In the genomic region with DNA sequence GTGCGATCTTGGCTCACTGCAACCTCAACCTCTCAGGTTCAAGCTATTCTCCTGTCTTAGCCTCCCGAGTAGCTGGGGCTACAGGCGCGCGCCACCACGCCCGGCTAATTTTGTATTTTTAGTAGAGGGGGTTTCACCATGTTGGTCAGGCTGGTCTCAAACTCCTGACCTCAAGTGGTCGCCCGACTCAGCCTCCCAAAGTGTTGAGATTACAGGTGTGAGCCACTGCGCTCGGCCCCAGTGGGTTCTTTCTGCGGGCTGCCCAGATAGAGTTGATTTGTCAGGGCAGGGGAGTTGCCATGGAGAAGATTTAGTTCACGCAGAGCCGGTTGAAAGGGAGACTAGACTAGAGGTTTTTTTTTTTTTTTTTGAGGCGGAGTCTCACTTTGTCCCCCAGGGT, we compare ENCODE assay signal across 11 cellular contexts. TPM values are rescaled to one million over a fixed set of nuclear protein-coding genes. Genes with fewer than 3 reads are reported as not detected.
DNase-seq lines count a peak whose midpoint lies in the region; ATAC-seq, FAIRE-seq and TF ChIP-seq lines count a peak whose summit lies in the region.
"Had no signal": no experiment of that assay in that cellular context is flagged by ENCODE, and none has a peak within 500 bp of the region (broad histone marks: within the 10 kb centered on the region; RNA-seq: fewer than 3 reads in every experiment).

No MANE protein-coding gene starts in this region.

- H3K4me1 Mint-ChIP-seq in H9, result peaks cover 41 to 50% of the 10 kb centered on the region in 2 experiments
- peaks cover 29% of the 10 kb centered on the region for H3K4me1 Mint-ChIP-seq in activated CD4-positive, alpha-beta memory T cell treated with anti-CD3 and anti-CD28 coated beads, Interleukin-2, amount 10 ng/mL, durations not matched to agents 7 days and 5 days

- no peak overlapping the region for H3K18ac ChIP-seq in H9 (ENCODE audit: insufficient read length, low read depth, low read length)

- in situ Hi-C loops in HepG2 (cut with HindIII; ENCODE audit: extremely low pct_ligation_motif_present, low pct_unique_long_range_greater_than_20kb), result loop anchor here (5.0 kb wide), 1 partner anchor 36 kb away; a partner anchor contains a TSS

- no peak overlapping the region for H3K14ac ChIP-seq in H9 (ENCODE audit: insufficient read depth, low read length)

- no peak overlapping the region for H2BK120ac ChIP-seq in H9 (ENCODE audit: low read depth, low read length, poor library complexity, severe bottlenecking)

- no peak overlapping the region for H3K27ac ChIP-seq in BLaER1 treated with 17β-estradiol and CSF1 and Interleukin-3, amounts not matched to agents 10 nM and 100 nM
- no peak overlapping the region for H3K27ac ChIP-seq in H9 (ENCODE audit: insufficient read length, low read depth, low read length)
- H3K27ac ChIP-seq in HepG2 (ENCODE audit: extremely low read length, insufficient read depth, low read length), result no peak overlapping the region
- H3K27ac ChIP-seq in esophagus muscularis mucosa (replicated peaks in 1 of 4), result no peak overlapping the region

- H3K27me3 ChIP-seq in BLaER1 treated with 17β-estradiol and CSF1 and Interleukin-3, amounts not matched to agents 10 nM and 100 nM, result no peaks in the 10 kb centered on the region
- H3K27me3 ChIP-seq in H9 (ENCODE audit: insufficient read depth, low read length), result peaks cover 4% of the 10 kb centered on the region; the same call in 1 of the 2 replicates
- H3K27me3 ChIP-seq in HepG2 (ENCODE audit: control insufficient read depth in 1 of 2, insufficient read depth in 2 of 2, low read length in 2 of 2), result no peaks in the 10 kb centered on the region; a peak in 1 of 5 replicates
- H3K27me3 ChIP-seq in esophagus muscularis mucosa, result peaks cover 0 to 4% (median 0%) of the 10 kb centered on the region in 4 donors

- TF ChIP-seq RAD21 in HepG2 (CRISPR knock-in tag; IDR thresholded peaks at IDR 0.05), result no peak

- no peak overlapping the region for H3T11ph ChIP-seq in H9 (ENCODE audit: low read length)

- H4K20me1 ChIP-seq in BLaER1 treated with 17β-estradiol and CSF1 and Interleukin-3, amounts not matched to agents 10 nM and 100 nM, result peaks cover 0 to 62% (median 42%) of the 10 kb centered on the region in 11 experiments; a peak in 16 of 22 replicates
- H4K20me1 ChIP-seq in H9 (ENCODE audit: control insufficient read depth, insufficient read depth, insufficient read length) (no peaks in the 10 kb centered on the region), HepG2 (ENCODE audit: insufficient read depth, low read length) (no peaks in the 10 kb centered on the region)

- ATAC-seq in HepG2 (no peak), GM21723 (IDR thresholded peaks at IDR 0.05; ENCODE audit: unreplicated experiment) (no peak)

- H2BK12ac ChIP-seq in H9 (ENCODE audit: insufficient read length, low read depth, low read length), result no peak overlapping the region

- H3K56ac ChIP-seq in H9 (ENCODE audit: insufficient read length, low read depth, low read length), result no peak overlapping the region

- H3K4me1 ChIP-seq in BLaER1 treated with 17β-estradiol and CSF1 and Interleukin-3, amounts not matched to agents 10 nM and 100 nM, result peaks cover 21 to 36% (median 28%) of the 10 kb centered on the region in 10 experiments
- H3K4me1 ChIP-seq in H9 (ENCODE audit: insufficient read depth, low read length) (peaks cover 11% of the 10 kb centered on the region; the same call in 1 of the 2 replicates), HepG2 (ENCODE audit: insufficient read depth, low read length) (peaks cover 22% of the 10 kb centered on the region), esophagus muscularis mucosa (peaks cover 12 to 29% (median 21%) of the 10 kb centered on the region in 4 donors)

- H3K9me3 Mint-ChIP-seq in H9, result no peaks in the 10 kb centered on the region; a peak in 1 of 5 replicates
- no peaks in the 10 kb centered on the region for H3K9me3 Mint-ChIP-seq in activated CD4-positive, alpha-beta memory T cell treated with anti-CD3 and anti-CD28 coated beads, Interleukin-2, amount 10 ng/mL, durations not matched to agents 7 days and 5 days

- H3K27ac Mint-ChIP-seq in H9, result peak overlapping the region in 1 of 3 experiments; percentile 72; a peak in 2 of 7 replicates
- H3K27ac Mint-ChIP-seq in activated CD4-positive, alpha-beta memory T cell treated with anti-CD3 and anti-CD28 coated beads, Interleukin-2, amount 10 ng/mL, durations not matched to agents 7 days and 5 days, result no peak overlapping the region

- H3K23ac ChIP-seq in H9 (ENCODE audit: insufficient read length, low read depth, low read length), result no peak overlapping the region

- POLR2A ChIA-PET in activated CD4-positive, alpha-beta memory T cell treated with anti-CD3 and anti-CD28 coated beads, Interleukin-2, amount 10 ng/mL, durations not matched to agents 7 days and 5 days (lab: Charles Lee), result interaction anchor here (0.6 to 1.0 kb wide), 2 partner anchors 25 to 234 kb away, joined by 3 read pairs; a partner anchor contains a TSS
- POLR2A ChIA-PET in HepG2 (lab: Yijun Ruan, JAX), result interaction anchor here (1.2 to 1.3 kb wide), 3 partner anchors 15 to 37 kb away, joined by 3 to 6 read pairs (median 5); a partner anchor contains a TSS

- H3K79me2 ChIP-seq in H9 (ENCODE audit: insufficient read depth, low read length) (peaks cover 7% of the 10 kb centered on the region; the same call in 1 of the 2 replicates), HepG2 (ENCODE audit: insufficient read depth, low read length) (peaks cover 14% of the 10 kb centered on the region)

- H2BK20ac ChIP-seq in H9 (ENCODE audit: low read depth, low read length, poor library complexity, severe bottlenecking), result no peak overlapping the region

- no TSS peak for BruUV-seq in HepG2 (replicated peaks; lab: Mats Ljungman, UMichigan)

- H2AFZ ChIP-seq in H9 (ENCODE audit: low read length) (no peak overlapping the region), HepG2 (ENCODE audit: low read length) (no peak overlapping the region)

- no peak overlapping the region for H2BK5ac ChIP-seq in H9 (ENCODE audit: insufficient read length, low read length)

- no peak overlapping the region for H4K91ac ChIP-seq in H9 (ENCODE audit: insufficient read length, low read depth, low read length)

- H3K4me3 ChIP-seq in BLaER1 treated with 17β-estradiol and CSF1 and Interleukin-3, amounts not matched to agents 10 nM and 100 nM, result peak overlapping the region; percentile 77 to 99 (median 94); a peak in 13 of 20 replicates
- peak overlapping the region; percentile 73 to 98 (median 95); a peak in 4 of 6 replicates for H3K4me3 ChIP-seq in HepG2 (replicated peaks in 1 of 3; ENCODE audit: insufficient read depth in 1 of 3, low read depth in 2 of 3, low read length in 3 of 3)
- H3K4me3 ChIP-seq in esophagus muscularis mucosa, result no peak overlapping the region

- peak overlapping the region; percentile 86 to 95 for H3K4me3 Mint-ChIP-seq in H9
- H3K4me3 Mint-ChIP-seq in activated CD4-positive, alpha-beta memory T cell treated with anti-CD3 and anti-CD28 coated beads, Interleukin-2, amount 10 ng/mL, durations not matched to agents 7 days and 5 days, result peak overlapping the region; percentile 81

- H3K36me3 Mint-ChIP-seq in H9 (ENCODE audit: insufficient read depth in 1 of 3, low read depth in 3 of 3), result peaks cover 7 to 23% (median 12%) of the 10 kb centered on the region in 3 experiments; a peak in 6 of 7 replicates
- peaks cover 11% of the 10 kb centered on the region for H3K36me3 Mint-ChIP-seq in activated CD4-positive, alpha-beta memory T cell treated with anti-CD3 and anti-CD28 coated beads, Interleukin-2, amount 10 ng/mL, durations not matched to agents 7 days and 5 days (ENCODE audit: low read depth)

- peaks cover 0 to 40% (median 28%) of the 10 kb centered on the region in 11 experiments; a peak in 19 of 22 replicates for H3K36me3 ChIP-seq in BLaER1 treated with 17β-estradiol and CSF1 and Interleukin-3, amounts not matched to agents 10 nM and 100 nM
- H3K36me3 ChIP-seq in HepG2 (replicated peaks in 1 of 2; ENCODE audit: control insufficient read depth in 1 of 2, insufficient read depth in 2 of 2, low read length in 2 of 2), result peaks cover 5 to 13% of the 10 kb centered on the region in 2 experiments; a peak in 4 of 5 replicates
- H3K36me3 ChIP-seq in esophagus muscularis mucosa, result peaks cover 4 to 16% (median 8%) of the 10 kb centered on the region in 4 donors

- H3K27me3 Mint-ChIP-seq in H9 (ENCODE audit: low read depth), result peaks cover 17% of the 10 kb centered on the region
- H3K27me3 Mint-ChIP-seq in activated CD4-positive, alpha-beta memory T cell treated with anti-CD3 and anti-CD28 coated beads, Interleukin-2, amount 10 ng/mL, durations not matched to agents 7 days and 5 days, result peaks cover 2% of the 10 kb centered on the region

- TF ChIP-seq EP300 in HepG2 (IDR thresholded peaks at IDR 0.05; ENCODE audit: low read depth in 2 of 2, low read length in 2 of 2) (no peak), HepG2 (CRISPR knock-in tag; IDR thresholded peaks at IDR 0.05; ENCODE audit: borderline replicate concordance) (no peak), esophagus muscularis mucosa (IDR thresholded peaks at IDR 0.05) (no peak)

- FAIRE-seq in HepG2 (lab: Jason Lieb, UNC) (no peak), D721Med (lab: Jason Lieb, UNC) (no peak)

- H3K9ac ChIP-seq in BLaER1 treated with 17β-estradiol and CSF1 and Interleukin-3, amounts not matched to agents 10 nM and 100 nM, result peak overlapping the region in 8 of 11 experiments; percentile 82 to 92 (median 87); a peak in 13 of 22 replicates
- H3K9ac ChIP-seq in H9 (ENCODE audit: extremely low read depth, insufficient read length, low read length) (no peak overlapping the region), HepG2 (ENCODE audit: insufficient read depth, low read depth, low read length) (no peak overlapping the region; the same call in 1 of the 2 replicates)

- no peak overlapping the region for H2BK15ac ChIP-seq in H9 (ENCODE audit: low read depth, low read length)

- H4K8ac ChIP-seq in H9 (replicated peaks; ENCODE audit: insufficient read length, low read depth, low read length), result no peak overlapping the region

- intact Hi-C loops in HepG2 (cut with micrococcal nuclease; ENCODE audit: unreplicated experiment), result loop anchor here (5.0 kb wide), 1 partner anchor 36 kb away; a partner anchor contains a TSS
- intact Hi-C loops in esophagus muscularis mucosa (cut with DNase I), result loop anchor here (5.0 kb wide), 1 partner anchor 101 kb away; no protein-coding TSS in a partner anchor

- peaks cover 14% of the 10 kb centered on the region for H3K23me2 ChIP-seq in H9 (ENCODE audit: insufficient read length, low read depth, low read length, poor library complexity, severe bottlenecking)

- peaks cover 2% of the 10 kb centered on the region for H3K79me1 ChIP-seq in H9 (ENCODE audit: insufficient read depth, low read depth, low read length, poor library complexity, severe bottlenecking)

- no peak for DNase-seq in H9
- no peak for DNase-seq in activated CD4-positive, alpha-beta memory T cell treated with anti-CD3 and anti-CD28 coated beads, Interleukin-2, amount 10 ng/mL, durations not matched to agents 7 days and 5 days
- no peak for DNase-seq in HepG2 (ENCODE audit: low spot score)
- DNase-seq in esophagus muscularis mucosa (ENCODE audit: extremely low spot score), result no peak
- DNase-seq in activated CD4-positive, CD25-positive, alpha-beta regulatory T cell treated with anti-CD3 and anti-CD28 coated beads, Interleukin-2, amount 50 U/mL, for 72 hours, result no peak
- DNase-seq in D721Med (ENCODE audit: insufficient read length, low spot score), result no peak
- DNase-seq: activated CD8-positive, alpha-beta memory T cell treated with anti-CD3 and anti-CD28 coated beads, Interleukin-2, amount 50 U/mL, for 4 hours; NCI-H446 treated with DMSO at 0.1 percent for 48 hours; stimulated activated CD8-positive, alpha-beta memory T cell treated with anti-CD3 and anti-CD28 coated beads, Interleukin-4, amount 100 ng/mL, for 48 hours had no signal

- no peak overlapping the region for H4K5ac ChIP-seq in H9 (ENCODE audit: insufficient read length, low read depth, low read length)

- peak overlapping the region; percentile 85 to 100 (median 98) for H3K4me2 ChIP-seq in BLaER1 treated with 17β-estradiol and CSF1 and Interleukin-3, amounts not matched to agents 10 nM and 100 nM
- peak overlapping the region; percentile 88 for H3K4me2 ChIP-seq in H9 (ENCODE audit: insufficient read depth, insufficient read length, low read length)
- H3K4me2 ChIP-seq in HepG2 (ENCODE audit: low read depth, low read length), result peak overlapping the region; percentile 75

- no peak overlapping the region for H3K4ac ChIP-seq in H9 (ENCODE audit: low read depth, low read length)

- whole genome bisulfite sequencing in H9 (ENCODE audit: extremely low coverage, insufficient read length, low lambda C conversion rate), result no CpG with 5 or more reads among the region's 15 CpGs
- 92% methylated on average over 15 of the region's 15 CpGs for WGBS in HepG2 (ENCODE audit: low lambda C conversion rate)
- 95% methylated on average over 15 of the region's 15 CpGs for WGBS in esophagus muscularis mucosa

- H2AK5ac ChIP-seq in H9 (ENCODE audit: insufficient read length, low read length), result no peak overlapping the region

- CTCF ChIA-PET in activated CD4-positive, alpha-beta memory T cell treated with anti-CD3 and anti-CD28 coated beads, Interleukin-2, amount 10 ng/mL, durations not matched to agents 7 days and 5 days (lab: Charles Lee), result interaction anchor here (0.9 kb wide), 1 partner anchor 9 kb away, joined by 3 read pairs; no protein-coding TSS in a partner anchor
- CTCF ChIA-PET in HepG2 (lab: Yijun Ruan, JAX; ENCODE audit: low intra/inter-chr PET ratio, low total read pairs), result no interaction called here

- peaks cover 0 to 20% (median 19%) of the 10 kb centered on the region in 11 experiments; a peak in 18 of 22 replicates for H3K9me3 ChIP-seq in BLaER1 treated with 17β-estradiol and CSF1 and Interleukin-3, amounts not matched to agents 10 nM and 100 nM (replicated peaks in 1 of 11)
- H3K9me3 ChIP-seq in H9 (ENCODE audit: control insufficient read depth, low read depth, low read length) (no peaks in the 10 kb centered on the region), HepG2 (ENCODE audit: low read length) (no peaks in the 10 kb centered on the region), esophagus muscularis mucosa (no peaks in the 10 kb centered on the region)

- no peak for TF ChIP-seq POLR2A in HepG2 (IDR thresholded peaks at IDR 0.05; ENCODE audit: insufficient read depth in 1 of 2, low read depth in 2 of 2, low read length in 2 of 2)
- no peak for TF ChIP-seq POLR2A in esophagus muscularis mucosa (IDR thresholded peaks at IDR 0.05; ENCODE audit: low read depth)

- no peak for TF ChIP-seq CTCF in H9 (conservative IDR thresholded peaks at IDR 0.05)
- no peak for TF ChIP-seq CTCF in HepG2 (CRISPR knock-in tag; IDR thresholded peaks at IDR 0.05)
- TF ChIP-seq CTCF in esophagus muscularis mucosa (IDR thresholded peaks at IDR 0.05), result no peak
- TF ChIP-seq CTCF in D721Med (IDR thresholded peaks at IDR 0.05; ENCODE audit: insufficient read depth, missing control alignments), result no peak

RNA-seq across cellular contexts. Expression of a gene that starts 1.7 kb away (rescaled TPM):
- 123 and 129 TPM in 2 replicates for total RNA-seq in H9 (2021)
- 100 to 1,000 TPM; 133 to 135 TPM for total RNA-seq in activated CD4-positive, alpha-beta memory T cell treated with anti-CD3 and anti-CD28 coated beads, Interleukin-2, amount 10 ng/mL, durations not matched to agents 7 days and 5 days
- total RNA-seq in HepG2 (2016; rRNA removed; fragmentation: Illumina TruSeq; extraction: Trizol), result 33.9 and 49.6 TPM in 2 replicates
- 98.6 and 103 TPM in 2 replicates for total RNA-seq in HepG2 (2016; cell fraction: cytosol; rRNA removed; fragmentation: Illumina TruSeq; extraction: Trizol; ENCODE audit: low read depth)
- total RNA-seq in HepG2 (2016; cell fraction: insoluble cytoplasmic fraction; rRNA removed; fragmentation: Illumina TruSeq; extraction: Trizol), result 32.6 and 40.4 TPM in 2 replicates
- total RNA-seq in HepG2 (2016; cell fraction: membrane; rRNA removed; fragmentation: Illumina TruSeq; extraction: Trizol), result 28.6 and 30.6 TPM in 2 replicates
- 44.9 and 51.2 TPM in 2 replicates for total RNA-seq in HepG2 (2016; cell fraction: nucleus; rRNA removed; fragmentation: Illumina TruSeq; extraction: Trizol)
- polyA plus RNA-seq in HepG2 (2011; rRNA removed), result 54.8 and 58.7 TPM in 2 replicates
- polyA plus RNA-seq in HepG2 (2011; cell fraction: cytosol; rRNA removed), result 29.1 and 46.9 TPM in 2 replicates
- polyA plus RNA-seq in HepG2 (2011; cell fraction: nucleus; rRNA removed), result 327 and 449 TPM in 2 replicates
- 37.3 and 41.7 TPM in 2 replicates for polyA plus RNA-seq in HepG2 (2012)
- polyA plus RNA-seq in HepG2 (2016; cell fraction: cytosol; fragmentation: Illumina TruSeq; extraction: Trizol; ENCODE audit: low read depth), result 3.7 and 4.9 TPM in 2 replicates
- polyA plus RNA-seq in HepG2 (2016; cell fraction: insoluble cytoplasmic fraction; fragmentation: Illumina TruSeq; extraction: Trizol; ENCODE audit: low read depth), result 39.7 and 51.2 TPM in 2 replicates
- 5.6 and 6.8 TPM in 2 replicates for polyA plus RNA-seq in HepG2 (2016; cell fraction: membrane; fragmentation: Illumina TruSeq; extraction: Trizol; ENCODE audit: low read depth)
- 140 and 151 TPM in 2 replicates for polyA plus RNA-seq in HepG2 (2016; cell fraction: nucleus; fragmentation: Illumina TruSeq; extraction: Trizol; ENCODE audit: insufficient read depth, low read depth)
- 67.0 and 125 TPM in 2 replicates for polyA minus RNA-seq in HepG2 (2011; rRNA and poly(A)+ RNA removed; ENCODE audit: low replicate concordance)
- polyA minus RNA-seq in HepG2 (2011; cell fraction: cytosol; rRNA and poly(A)+ RNA removed), result 38.0 and 45.2 TPM in 2 replicates
- 51.1 and 51.6 TPM in 2 replicates for polyA minus RNA-seq in HepG2 (2011; cell fraction: nucleus; rRNA and poly(A)+ RNA removed)
- 10 to 100 TPM; 38.1 to 56.7 (median 53.6) TPM for total RNA-seq in esophagus muscularis mucosa

RNA-seq across cellular contexts. Expression of a gene that starts 18.1 kb away (rescaled TPM):
- total RNA-seq in H9 (2021) (23.6 and 28.3 TPM in 2 replicates), HepG2 (2016; rRNA removed; fragmentation: Illumina TruSeq; extraction: Trizol) (12.2 and 22.0 TPM in 2 replicates), esophagus muscularis mucosa (10 to 100 TPM in 1 of 4 donors, 1 to 10 TPM in 3; 3.4 to 22.7 (median 6.5) TPM)
- total RNA-seq in activated CD4-positive, alpha-beta memory T cell treated with anti-CD3 and anti-CD28 coated beads, Interleukin-2, amount 10 ng/mL, durations not matched to agents 7 days and 5 days, result 1 to 10 TPM; 2.4 to 3.7 TPM
- 9.6 and 10.3 TPM in 2 replicates for total RNA-seq in HepG2 (2016; cell fraction: cytosol; rRNA removed; fragmentation: Illumina TruSeq; extraction: Trizol; ENCODE audit: low read depth)
- total RNA-seq in HepG2 (2016; cell fraction: insoluble cytoplasmic fraction; rRNA removed; fragmentation: Illumina TruSeq; extraction: Trizol), result 12.7 and 23.9 TPM in 2 replicates
- 17.0 and 17.4 TPM in 2 replicates for total RNA-seq in HepG2 (2016; cell fraction: membrane; rRNA removed; fragmentation: Illumina TruSeq; extraction: Trizol)
- 29.1 and 32.3 TPM in 2 replicates for total RNA-seq in HepG2 (2016; cell fraction: nucleus; rRNA removed; fragmentation: Illumina TruSeq; extraction: Trizol)
- polyA plus RNA-seq in HepG2 (2011; rRNA removed), result 3.5 and 5.7 TPM in 2 replicates
- polyA plus RNA-seq in HepG2 (2011; cell fraction: cytosol; rRNA removed), result 1.9 and 2.0 TPM in 2 replicates
- 27.8 and 27.9 TPM in 2 replicates for polyA plus RNA-seq in HepG2 (2011; cell fraction: nucleus; rRNA removed)
- 48.6 and 58.1 TPM in 2 replicates for polyA plus RNA-seq in HepG2 (2012)
- 21.3 and 21.5 TPM in 2 replicates for polyA plus RNA-seq in HepG2 (2016; cell fraction: cytosol; fragmentation: Illumina TruSeq; extraction: Trizol; ENCODE audit: low read depth)
- 52.3 and 61.0 TPM in 2 replicates for polyA plus RNA-seq in HepG2 (2016; cell fraction: insoluble cytoplasmic fraction; fragmentation: Illumina TruSeq; extraction: Trizol; ENCODE audit: low read depth)
- polyA plus RNA-seq in HepG2 (2016; cell fraction: membrane; fragmentation: Illumina TruSeq; extraction: Trizol; ENCODE audit: low read depth), result 23.7 and 26.9 TPM in 2 replicates
- 78.1 and 80.9 TPM in 2 replicates for polyA plus RNA-seq in HepG2 (2016; cell fraction: nucleus; fragmentation: Illumina TruSeq; extraction: Trizol; ENCODE audit: insufficient read depth, low read depth)
- 1.6 and 9.2 TPM in 2 replicates for polyA minus RNA-seq in HepG2 (2011; rRNA and poly(A)+ RNA removed; ENCODE audit: low replicate concordance)
- 17.1 and 26.0 TPM in 2 replicates for polyA minus RNA-seq in HepG2 (2011; cell fraction: cytosol; rRNA and poly(A)+ RNA removed)
- polyA minus RNA-seq in HepG2 (2011; cell fraction: nucleus; rRNA and poly(A)+ RNA removed), result 24.3 and 29.1 TPM in 2 replicates

RNA-seq across cellular contexts. Expression of a gene that starts 37.0 kb away (rescaled TPM):
- total RNA-seq in H9 (2021), result 31.9 and 32.9 TPM in 2 replicates
- total RNA-seq in activated CD4-positive, alpha-beta memory T cell treated with anti-CD3 and anti-CD28 coated beads, Interleukin-2, amount 10 ng/mL, durations not matched to agents 7 days and 5 days, result 10 to 100 TPM; 30.4 to 32.1 TPM
- total RNA-seq in HepG2 (2016; rRNA removed; fragmentation: Illumina TruSeq; extraction: Trizol), result 28.2 and 36.1 TPM in 2 replicates
- total RNA-seq in HepG2 (2016; cell fraction: cytosol; rRNA removed; fragmentation: Illumina TruSeq; extraction: Trizol; ENCODE audit: low read depth), result 5.3 and 7.1 TPM in 2 replicates
- total RNA-seq in HepG2 (2016; cell fraction: insoluble cytoplasmic fraction; rRNA removed; fragmentation: Illumina TruSeq; extraction: Trizol), result 27.6 and 34.8 TPM in 2 replicates
- total RNA-seq in HepG2 (2016; cell fraction: membrane; rRNA removed; fragmentation: Illumina TruSeq; extraction: Trizol), result 17.5 and 18.4 TPM in 2 replicates
- total RNA-seq in HepG2 (2016; cell fraction: nucleus; rRNA removed; fragmentation: Illumina TruSeq; extraction: Trizol), result 16.5 and 21.0 TPM in 2 replicates
- 22.1 and 22.4 TPM in 2 replicates for polyA plus RNA-seq in HepG2 (2011; rRNA removed)
- polyA plus RNA-seq in HepG2 (2011; cell fraction: cytosol; rRNA removed), result 17.7 and 18.3 TPM in 2 replicates
- 34.0 and 36.3 TPM in 2 replicates for polyA plus RNA-seq in HepG2 (2011; cell fraction: nucleus; rRNA removed)
- polyA plus RNA-seq in HepG2 (2012), result 27.4 and 37.9 TPM in 2 replicates
- polyA plus RNA-seq in HepG2 (2016; cell fraction: cytosol; fragmentation: Illumina TruSeq; extraction: Trizol; ENCODE audit: low read depth), result 6.9 and 7.2 TPM in 2 replicates
- 54.4 and 62.2 TPM in 2 replicates for polyA plus RNA-seq in HepG2 (2016; cell fraction: insoluble cytoplasmic fraction; fragmentation: Illumina TruSeq; extraction: Trizol; ENCODE audit: low read depth)
- polyA plus RNA-seq in HepG2 (2016; cell fraction: membrane; fragmentation: Illumina TruSeq; extraction: Trizol; ENCODE audit: low read depth), result 14.4 and 14.9 TPM in 2 replicates
- polyA plus RNA-seq in HepG2 (2016; cell fraction: nucleus; fragmentation: Illumina TruSeq; extraction: Trizol; ENCODE audit: insufficient read depth, low read depth), result 57.5 and 59.5 TPM in 2 replicates
- polyA minus RNA-seq in HepG2 (2011; rRNA and poly(A)+ RNA removed; ENCODE audit: low replicate concordance), result 13.3 and 23.3 TPM in 2 replicates
- polyA minus RNA-seq in HepG2 (2011; cell fraction: cytosol; rRNA and poly(A)+ RNA removed), result 11.0 and 11.2 TPM in 2 replicates
- 9.8 and 12.2 TPM in 2 replicates for polyA minus RNA-seq in HepG2 (2011; cell fraction: nucleus; rRNA and poly(A)+ RNA removed)
- 10 to 100 TPM; 11.5 to 27.5 (median 17.3) TPM for total RNA-seq in esophagus muscularis mucosa

RNA-seq across cellular contexts. Expression of a gene that starts 55.0 kb away (rescaled TPM):
- total RNA-seq in H9 (2021) (3.5 and 5.1 TPM in 2 replicates), HepG2 (2016; rRNA removed; fragmentation: Illumina TruSeq; extraction: Trizol) (4.4 and 6.2 TPM in 2 replicates), esophagus muscularis mucosa (10 to 100 TPM in 3 of 4 donors, 1 to 10 TPM in 1; 6.2 to 24.3 (median 19.4) TPM)
- total RNA-seq in activated CD4-positive, alpha-beta memory T cell treated with anti-CD3 and anti-CD28 coated beads, Interleukin-2, amount 10 ng/mL, durations not matched to agents 7 days and 5 days, result 1 to 10 TPM; 1.4 to 2.0 TPM
- total RNA-seq in HepG2 (2016; cell fraction: cytosol; rRNA removed; fragmentation: Illumina TruSeq; extraction: Trizol; ENCODE audit: low read depth), result 8.6 and 11.9 TPM in 2 replicates
- 6.2 and 7.4 TPM in 2 replicates for total RNA-seq in HepG2 (2016; cell fraction: insoluble cytoplasmic fraction; rRNA removed; fragmentation: Illumina TruSeq; extraction: Trizol)
- total RNA-seq in HepG2 (2016; cell fraction: membrane; rRNA removed; fragmentation: Illumina TruSeq; extraction: Trizol), result 18.5 and 22.6 TPM in 2 replicates
- 3.7 TPM in 2 replicates for total RNA-seq in HepG2 (2016; cell fraction: nucleus; rRNA removed; fragmentation: Illumina TruSeq; extraction: Trizol)
- polyA plus RNA-seq in HepG2 (2011; rRNA removed), result 6.5 and 7.2 TPM in 2 replicates
- polyA plus RNA-seq in HepG2 (2011; cell fraction: cytosol; rRNA removed), result 5.7 and 9.9 TPM in 2 replicates
- polyA plus RNA-seq in HepG2 (2011; cell fraction: nucleus; rRNA removed), result 10.8 and 12.6 TPM in 2 replicates
- polyA plus RNA-seq in HepG2 (2012), result 6.2 and 7.3 TPM in 2 replicates
- polyA plus RNA-seq in HepG2 (2016; cell fraction: cytosol; fragmentation: Illumina TruSeq; extraction: Trizol; ENCODE audit: low read depth), result 25.0 and 26.7 TPM in 2 replicates
- polyA plus RNA-seq in HepG2 (2016; cell fraction: insoluble cytoplasmic fraction; fragmentation: Illumina TruSeq; extraction: Trizol; ENCODE audit: low read depth), result 7.0 and 7.6 TPM in 2 replicates
- polyA plus RNA-seq in HepG2 (2016; cell fraction: membrane; fragmentation: Illumina TruSeq; extraction: Trizol; ENCODE audit: low read depth), result 27.5 and 28.9 TPM in 2 replicates
- polyA plus RNA-seq in HepG2 (2016; cell fraction: nucleus; fragmentation: Illumina TruSeq; extraction: Trizol; ENCODE audit: insufficient read depth, low read depth), result 8.7 and 12.0 TPM in 2 replicates
- polyA minus RNA-seq in HepG2 (2011; rRNA and poly(A)+ RNA removed; ENCODE audit: low replicate concordance), result 3.1 and 8.9 TPM in 2 replicates
- 1.4 and 3.2 TPM in 2 replicates for polyA minus RNA-seq in HepG2 (2011; cell fraction: cytosol; rRNA and poly(A)+ RNA removed)
- polyA minus RNA-seq in HepG2 (2011; cell fraction: nucleus; rRNA and poly(A)+ RNA removed), result 2.7 TPM in 2 replicates

Comparison
In these comparisons a context has a peak if more than half of its experiments do, and no peak if none do; other contexts are left out.
1. H3K4me3 ChIP-seq: peak in BLaER1 treated with 17β-estradiol and CSF1 and Interleukin-3, amounts not matched to agents 10 nM and 100 nM (10 of 10) and HepG2 (3 of 3); none in esophagus muscularis mucosa (0 of 4).
2. H3K9ac ChIP-seq: peak in BLaER1 treated with 17β-estradiol and CSF1 and Interleukin-3, amounts not matched to agents 10 nM and 100 nM (8 of 11); none in H9 (single experiment) and HepG2 (single experiment).
3. Peak in every context shown above with its lines, with median percentiles within 50 percentile points of each other: H3K4me2 ChIP-seq.